ENCODE assay signal across 8 cellular contexts in the genomic region with DNA sequence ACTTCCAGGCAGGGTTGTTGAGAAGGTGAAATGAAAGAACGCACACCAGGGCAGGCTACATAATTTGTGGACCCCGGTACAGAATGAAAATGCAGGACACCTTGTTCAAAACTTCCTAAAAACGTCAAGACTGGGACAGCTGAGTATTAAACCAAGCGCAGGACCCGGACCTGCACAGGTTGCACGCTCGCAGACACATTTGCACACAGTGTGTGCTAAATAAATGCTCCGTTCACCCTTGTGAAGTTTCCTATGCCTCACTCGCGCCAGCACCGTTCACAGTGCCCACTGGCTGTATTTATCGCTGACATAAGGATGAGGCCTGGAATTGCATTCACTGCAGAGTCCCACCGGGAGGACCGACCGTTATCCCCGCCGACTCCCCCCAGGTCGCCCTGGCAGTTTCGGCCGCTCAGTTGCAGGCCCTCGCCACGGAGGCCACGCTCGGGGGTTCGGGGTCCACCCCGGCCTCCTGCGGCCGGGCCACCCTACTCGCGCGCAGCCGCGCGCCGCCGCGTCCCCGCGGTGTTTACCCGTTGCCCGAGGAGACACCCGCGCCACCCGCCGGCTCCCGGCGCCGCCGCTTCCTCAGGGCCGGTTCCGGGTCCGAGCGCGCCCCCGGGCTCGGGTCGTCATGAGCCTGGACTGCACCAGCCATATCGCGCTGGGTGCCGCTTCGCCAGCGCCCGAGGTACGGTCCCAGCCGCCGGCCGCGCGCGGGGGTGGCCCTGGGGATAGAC. TPM values are rescaled to one million over a fixed set of nuclear protein-coding genes. Genes with fewer than 3 reads are reported as not detected.
DNase-seq lines count a peak whose midpoint lies in the region; ATAC-seq and TF ChIP-seq lines count a peak whose summit lies in the region.

Gene CCDC170, plus strand, starts transcription at position 523 of the 740 bp plus-strand sequence. Its CDS starts 112 bp downstream, at position 635.

- no peak for TF ChIP-seq CTCF in uterus (IDR thresholded peaks at IDR 0.05)

- peak; percentile 58 for DNase-seq in AG08395 (ENCODE audit: low spot score)
- no peak for DNase-seq in T-helper 17 cell
- DNase-seq in fibroblast of gingiva (ENCODE audit: low read depth): peak; percentile 7
- peak in 1 of 2 donors; percentile 50 for DNase-seq in uterus
- no peak for DNase-seq in superior temporal gyrus (ENCODE audit: extremely low spot score)

- H3K27me3 ChIP-seq in muscle layer of colon (ENCODE audit: control insufficient read depth in 1 of 2, insufficient read depth in 2 of 2, low read length in 2 of 2): peaks cover 9 to 15% of the 10 kb centered on the region in 2 donors
- H3K27me3 ChIP-seq in uterus: no peaks in the 10 kb centered on the region

- intact Hi-C loops in uterus (cut with DNase I; ENCODE audit: low total_unique reads): no loop called here

- H3K4me1 ChIP-seq in muscle layer of colon (ENCODE audit: insufficient read depth, low read length) (peaks cover 7% of the 10 kb centered on the region), uterus (no peaks in the 10 kb centered on the region)

- no peak within 1 kb of the TSS for H3K27ac Mint-ChIP-seq in T-helper 17 cell

- peak within 1 kb of the TSS; percentile 84 for H3K4me3 Mint-ChIP-seq in T-helper 17 cell

- H3K9me3 ChIP-seq in T-helper 17 cell (ENCODE audit: control insufficient read depth, low read length, poor library complexity, severe bottlenecking): no peaks in the 10 kb centered on the region
- H3K9me3 ChIP-seq in muscle layer of colon (ENCODE audit: low read length): no peaks in the 10 kb centered on the region
- H3K9me3 ChIP-seq in uterus: no peaks in the 10 kb centered on the region

- no peaks in the 10 kb centered on the region for H3K36me3 ChIP-seq in muscle layer of colon (ENCODE audit: insufficient read depth, low read length)
- no peaks in the 10 kb centered on the region for H3K36me3 ChIP-seq in uterus

- H3K4me1 Mint-ChIP-seq in T-helper 17 cell: peaks cover 10% of the 10 kb centered on the region

- peak; percentile 33 for ATAC-seq in GM19351 (IDR thresholded peaks at IDR 0.05; ENCODE audit: unreplicated experiment)
- ATAC-seq in T-helper 17 cell: peak; percentile 32
- no peak for ATAC-seq in GM21423 (IDR thresholded peaks at IDR 0.05; ENCODE audit: unreplicated experiment)

- peaks cover 7% of the 10 kb centered on the region for H3K36me3 Mint-ChIP-seq in T-helper 17 cell (ENCODE audit: low read depth)

- H3K4me3 ChIP-seq in muscle layer of colon (ENCODE audit: low read depth in 1 of 2, low read length in 2 of 2) (peak within 1 kb of the TSS; percentile 65 to 69), uterus (peak within 1 kb of the TSS; percentile 69 to 72)

- TF ChIP-seq POLR2A in uterus (IDR thresholded peaks at IDR 0.05): peak in 1 of 2 donors; percentile 36

- no peak within 1 kb of the TSS for H3K9ac ChIP-seq in muscle layer of colon (ENCODE audit: low read length)

- H3K27ac ChIP-seq in muscle layer of colon (ENCODE audit: low read depth, low read length) (peak within 1 kb of the TSS; percentile 24), uterus (peak within 1 kb of the TSS; percentile 69 to 81)

- peaks cover 47% of the 10 kb centered on the region for H3K27me3 Mint-ChIP-seq in T-helper 17 cell

RNA-seq across cellular contexts. Expression of gene CCDC170, which starts in this region (rescaled TPM):
- total RNA-seq in T-helper 17 cell (not detected), uterus (10 to 100 TPM in 1 of 4 donors, 1 to 10 TPM in 2, under 1 TPM in 1; 0.29 to 14.2 (median 4.1) TPM)

Comparison
In these comparisons a context has a peak if more than half of its experiments do, and no peak if none do; other contexts are left out.
1. Peak in ATAC-seq in T-helper 17 cell; RNA of the gene not detected or under 1 TPM.
2. DNase-seq: peak in AG08395 (single experiment) and fibroblast of gingiva (single experiment); none in T-helper 17 cell (0 of 3) and superior temporal gyrus (single experiment).